8 cellular contexts compared by ENCODE assay signal in the genomic region with DNA sequence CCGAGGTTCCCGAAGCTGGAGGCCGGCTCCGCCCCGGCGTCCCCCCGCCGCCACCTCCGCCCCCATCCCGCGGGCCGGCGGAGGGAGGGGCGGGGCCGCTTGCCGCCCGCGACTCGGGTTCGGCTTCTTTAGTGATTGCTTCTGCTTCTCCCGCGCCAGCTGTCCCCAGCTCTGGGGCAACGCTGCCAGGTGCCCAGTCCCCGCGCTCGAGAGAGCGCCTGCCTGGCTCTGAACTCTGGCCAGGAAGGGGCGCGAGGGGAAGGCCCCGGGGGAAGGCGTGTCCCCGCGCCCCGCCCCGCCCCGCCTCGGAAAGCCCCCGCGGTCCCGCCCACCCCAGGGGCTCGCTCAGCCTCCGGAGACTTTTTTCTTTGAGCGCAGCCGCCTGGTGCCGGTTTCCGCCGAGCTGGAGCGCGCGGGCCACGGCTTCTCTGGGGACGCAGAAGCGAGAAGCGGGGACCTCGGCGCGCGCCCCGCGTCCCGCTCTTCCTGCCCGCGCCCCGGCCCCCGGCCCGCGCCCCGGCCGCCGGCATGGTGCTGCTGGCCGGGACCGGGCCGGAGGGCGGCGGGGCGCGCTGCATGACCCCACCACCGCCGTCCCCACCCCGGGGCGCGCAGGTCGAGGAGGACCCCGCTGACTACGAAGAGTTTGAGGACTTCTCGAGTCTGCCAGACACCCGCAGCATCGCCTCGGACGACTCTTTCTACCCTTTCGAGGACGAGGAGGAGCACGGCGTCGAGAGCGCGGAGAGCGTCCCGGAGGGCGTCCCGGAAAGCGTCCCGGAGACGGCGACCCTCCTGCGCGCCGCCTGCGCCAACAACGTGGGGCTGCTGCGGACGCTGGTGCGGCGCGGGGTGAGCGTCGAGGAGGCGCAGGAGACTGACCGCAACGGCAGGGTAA. TPM values are rescaled to one million over a fixed set of nuclear protein-coding genes. Genes with fewer than 3 reads are reported as not detected.
A peak's percentile ranks its signal among the peaks of the same experiment; 100 is the strongest.
DNase-seq lines count a peak whose midpoint lies in the region; ATAC-seq, FAIRE-seq and TF ChIP-seq lines count a peak whose summit lies in the region.

A gene (plus strand): TSS at position 131 of the 898 bp plus-strand sequence. CDS start 398 bp downstream, at position 529.

- peak; percentile 59 for FAIRE-seq in GM18507 (lab: Jason Lieb, UNC)

- H3K4me3 ChIP-seq in brain microvascular endothelial cell (ENCODE audit: low read depth, low read length) (peak within 1 kb of the TSS; percentile 62), kidney epithelial cell (ENCODE audit: low read depth, low read length) (peak within 1 kb of the TSS; percentile 78)

- in situ Hi-C loops in brain microvascular endothelial cell (cut with HindIII; ENCODE audit: low pct_ligation_motif_present, low sequenced_read_pairs) = no loop called here

- peak; percentile 52 for ATAC-seq in HG02840 (IDR thresholded peaks at IDR 0.05; ENCODE audit: low FRiP score, unreplicated experiment)

- H3K27me3 ChIP-seq in brain microvascular endothelial cell (replicated peaks) (no peaks in the 10 kb centered on the region), kidney epithelial cell (ENCODE audit: control insufficient read depth, insufficient read depth, low read length) (no peaks in the 10 kb centered on the region)

- peak within 1 kb of the TSS; percentile 67 for H3K27ac ChIP-seq in brain microvascular endothelial cell

- TF ChIP-seq CTCF in brain microvascular endothelial cell (IDR thresholded peaks at IDR 0.05; ENCODE audit: low read depth, low read length, missing control alignments) = no peak
- no peak for TF ChIP-seq CTCF in kidney epithelial cell (IDR thresholded peaks at IDR 0.05; ENCODE audit: insufficient read depth, low read length, poor library complexity, severe bottlenecking)

- no peaks in the 10 kb centered on the region for H3K36me3 ChIP-seq in brain microvascular endothelial cell (replicated peaks)
- H3K36me3 ChIP-seq in kidney epithelial cell (ENCODE audit: control insufficient read depth, insufficient read depth, low read length) = no peaks in the 10 kb centered on the region

- peak; percentile 72 for DNase-seq in GM18507 (ENCODE audit: extremely low spot score, insufficient read length, low read depth)
- peak; percentile 83 for DNase-seq in NCI-H1694 treated with DMSO at 0.1 percent for 48 hours (lab: John Stamatoyannopoulos, UW)
- peak; percentile 84 for DNase-seq in UCSD-AML1 (lab: John Stamatoyannopoulos, UW; ENCODE audit: unreplicated experiment)
- DNase-seq in brain microvascular endothelial cell = peak; percentile 39
- no peak for DNase-seq in kidney epithelial cell (ENCODE audit: low read depth)
- DNase-seq in stimulated activated CD4-positive, alpha-beta T cell treated with anti-CD3 and anti-CD28 coated beads, Interleukin-2, amount 100 ng/mL, for 48 hours = peak; percentile 68 to 73
- DNase-seq in amniotic stem cell (lab: John Stamatoyannopoulos, UW) = no peak

RNA-seq across cellular contexts. Expression of the gene that starts here (rescaled TPM):
- 5.0 and 5.5 TPM in 2 replicates for total RNA-seq in kidney epithelial cell

Comparison
In these comparisons a context has a peak if more than half of its experiments do, and no peak if none do; other contexts are left out.
1. DNase-seq: peak in GM18507 (single experiment), NCI-H1694 treated with DMSO at 0.1 percent for 48 hours (single experiment), UCSD-AML1 (single experiment), brain microvascular endothelial cell (single experiment) and stimulated activated CD4-positive, alpha-beta T cell treated with anti-CD3 and anti-CD28 coated beads, Interleukin-2, amount 100 ng/mL, for 48 hours (2 of 2); none in kidney epithelial cell (single experiment) and amniotic stem cell (single experiment).